Comparison of ENCODE assay signal across 12 cellular contexts in genomic region chr10:3099291-3100092, GRCh38. TPM values are rescaled to one million over a fixed set of nuclear protein-coding genes. Genes with fewer than 3 reads are reported as not detected.
DNase-seq lines count a peak whose midpoint lies in the region; ATAC-seq, FAIRE-seq and TF ChIP-seq lines count a peak whose summit lies in the region.
"Had no signal": no experiment of that assay in that cellular context is flagged by ENCODE, and none has a peak within 500 bp of the region (broad histone marks: within the 10 kb centered on the region; RNA-seq: fewer than 3 reads in every experiment).

No MANE protein-coding gene starts in this region.

- H3K4me3 ChIP-seq in endothelial cell of umbilical vein (replicated peaks in 1 of 3; ENCODE audit: insufficient read depth in 1 of 3, low read depth in 1 of 3, low read length in 3 of 3) (no peak overlapping the region), retinal pigment epithelial cell (ENCODE audit: low read length) (no peak overlapping the region)

- no peak overlapping the region for H3K4me2 ChIP-seq in endothelial cell of umbilical vein (ENCODE audit: insufficient read depth, low read length)

- no peak for DNase-seq in activated CD4-positive, alpha-beta T cell treated with anti-CD3 and anti-CD28 coated beads for 36 hours
- no peak for DNase-seq in activated CD4-positive, alpha-beta T cell treated with anti-CD3 and anti-CD28 coated beads, Interleukin-2, amount 50 U/mL, for 48 hours
- peak; percentile 24 for DNase-seq in OCI-M1 (lab: John Stamatoyannopoulos, UW)
- no peak for DNase-seq in endothelial cell of umbilical vein (ENCODE audit: low read depth, low spot score)
- peak; percentile 91 for DNase-seq in retinal pigment epithelial cell (ENCODE audit: low read depth)
- no peak for DNase-seq in NCI-H1694 treated with DMSO at 0.1 percent for 48 hours (lab: John Stamatoyannopoulos, UW)
- DNase-seq: activated naive CD4-positive, alpha-beta T cell treated with anti-CD3 and anti-CD28 coated beads, Interleukin-2, amount 50 U/mL, for 16 hours; NCI-H526 had no signal

- no peaks in the 10 kb centered on the region for H3K27me3 ChIP-seq in endothelial cell of umbilical vein (ENCODE audit: control insufficient read depth in 2 of 2, insufficient read depth in 2 of 2, low read length in 2 of 2)

- intact Hi-C loops in activated CD4-positive, alpha-beta T cell treated with anti-CD3 and anti-CD28 coated beads for 36 hours (cut with DNase I, micrococcal nuclease), result loop anchor here in 1 of 2 experiments (10.0 kb wide), 1 partner anchor 775 kb away; no protein-coding TSS in a partner anchor
- intact Hi-C loops in endothelial cell of umbilical vein (cut with micrococcal nuclease), result loop anchor here (10.0 kb wide), 1 partner anchor 1675 kb away; no protein-coding TSS in a partner anchor

- H3K27me3 Mint-ChIP-seq in activated CD4-positive, alpha-beta T cell treated with anti-CD3 and anti-CD28 coated beads for 36 hours, result no peaks in the 10 kb centered on the region
- H3K27me3 Mint-ChIP-seq: memory B cell had no signal

- TF ChIP-seq CTCF in endothelial cell of umbilical vein (IDR thresholded peaks at IDR 0.05; ENCODE audit: extremely low read depth in 1 of 2, insufficient read depth in 1 of 2, low read depth in 1 of 2, low read length in 2 of 2) (no peak), retinal pigment epithelial cell (conservative IDR thresholded peaks at IDR 0.05; ENCODE audit: low read depth, low read length) (no peak)

- H3K36me3 Mint-ChIP-seq in activated CD4-positive, alpha-beta T cell treated with anti-CD3 and anti-CD28 coated beads for 36 hours (ENCODE audit: low read depth), result peaks cover 68% of the 10 kb centered on the region

- CTCF ChIA-PET in activated CD4-positive, alpha-beta T cell treated with anti-CD3 and anti-CD28 coated beads for 36 hours (lab: Charles Lee), result interaction anchor here (1.2 kb wide), 1 partner anchor 20 kb away, joined by 5 read pairs; no protein-coding TSS in a partner anchor
- CTCF ChIA-PET in endothelial cell of umbilical vein (lab: Charles Lee), result interaction anchor here (1.5 kb wide), 1 partner anchor 13 kb away, joined by 3 read pairs; no protein-coding TSS in a partner anchor

- no peak overlapping the region for H3K4me3 Mint-ChIP-seq in activated CD4-positive, alpha-beta T cell treated with anti-CD3 and anti-CD28 coated beads for 36 hours
- H3K4me3 Mint-ChIP-seq: memory B cell had no signal

- peak overlapping the region; percentile 20 for H3K27ac Mint-ChIP-seq in activated CD4-positive, alpha-beta T cell treated with anti-CD3 and anti-CD28 coated beads for 36 hours
- H3K27ac Mint-ChIP-seq: memory B cell had no signal

- POLR2A ChIA-PET in activated CD4-positive, alpha-beta T cell treated with anti-CD3 and anti-CD28 coated beads for 36 hours (lab: Charles Lee), result no interaction called here
- POLR2A ChIA-PET in endothelial cell of umbilical vein (lab: Charles Lee), result no interaction called here

- no peak overlapping the region for H3K9ac ChIP-seq in endothelial cell of umbilical vein (replicated peaks; ENCODE audit: extremely low read depth, insufficient read depth, low read length)

- no peaks in the 10 kb centered on the region for H3K9me3 Mint-ChIP-seq in activated CD4-positive, alpha-beta T cell treated with anti-CD3 and anti-CD28 coated beads for 36 hours (ENCODE audit: low read depth)
- H3K9me3 Mint-ChIP-seq: memory B cell had no signal

- peaks cover 66% of the 10 kb centered on the region for H3K79me2 ChIP-seq in endothelial cell of umbilical vein (ENCODE audit: control insufficient read depth, insufficient read depth, low read length)

- no peak overlapping the region for H2AFZ ChIP-seq in endothelial cell of umbilical vein (ENCODE audit: low read depth, low read length)

- no peak for TF ChIP-seq POLR2A in endothelial cell of umbilical vein (IDR thresholded peaks at IDR 0.05; ENCODE audit: low read depth, low read length)

- peaks cover 21% of the 10 kb centered on the region for H3K4me1 Mint-ChIP-seq in activated CD4-positive, alpha-beta T cell treated with anti-CD3 and anti-CD28 coated beads for 36 hours

- dilution Hi-C loops in endothelial cell of umbilical vein (cut with MboI; ENCODE audit: extremely low pct_ligation_motif_present, low sequenced_read_pairs), result no loop called here

- peaks cover 41% of the 10 kb centered on the region for H3K4me1 ChIP-seq in endothelial cell of umbilical vein (ENCODE audit: control insufficient read depth, extremely low read depth, insufficient read depth, low read length)

- H4K20me1 ChIP-seq in endothelial cell of umbilical vein (replicated peaks; ENCODE audit: control insufficient read depth, extremely low read depth, insufficient read depth, low read length), result no peaks in the 10 kb centered on the region

- H3K27ac ChIP-seq in endothelial cell of umbilical vein (ENCODE audit: insufficient read depth, low read depth, low read length), result peak overlapping the region; percentile 13

- peaks cover 20 to 26% of the 10 kb centered on the region in 2 experiments for H3K36me3 ChIP-seq in endothelial cell of umbilical vein (ENCODE audit: control insufficient read depth in 2 of 2, extremely low read depth in 1 of 2, insufficient read depth in 2 of 2, low read length in 2 of 2)

- FAIRE-seq in endothelial cell of umbilical vein (lab: Jason Lieb, UNC), result no peak
- FAIRE-seq: TTC549 had no signal

- ATAC-seq in activated CD4-positive, alpha-beta T cell treated with anti-CD3 and anti-CD28 coated beads for 36 hours, result no peak
- no peak for ATAC-seq in GM21515 (IDR thresholded peaks at IDR 0.05; ENCODE audit: unreplicated experiment)
- ATAC-seq in GM21360 (IDR thresholded peaks at IDR 0.05; ENCODE audit: unreplicated experiment), result no peak

- BruUV-seq in endothelial cell of umbilical vein (replicated peaks; lab: Mats Ljungman, UMichigan), result no TSS peak

- H3K9me1 ChIP-seq in endothelial cell of umbilical vein (replicated peaks; ENCODE audit: control insufficient read depth, extremely low read depth, insufficient read depth, low read length), result no peaks in the 10 kb centered on the region

- no peaks in the 10 kb centered on the region for H3K9me3 ChIP-seq in endothelial cell of umbilical vein (replicated peaks; ENCODE audit: control insufficient read depth, insufficient read depth, low read length)

TF ChIP-seq in endothelial cell of umbilical vein, 7 proteins besides CTCF, POLR2A, EP300 and RAD21:
- no peak for TF ChIP-seq MYC (IDR thresholded peaks at IDR 0.05; ENCODE audit: low read depth, low read length)
- TF ChIP-seq GATA2 (IDR thresholded peaks at IDR 0.05; ENCODE audit: insufficient read depth, insufficient read length, low read depth, low read length), result no peak
- no peak for TF ChIP-seq JUN (IDR thresholded peaks at IDR 0.05; ENCODE audit: borderline replicate concordance, insufficient read depth, insufficient read length, low read depth)
- no peak for TF ChIP-seq POLR2AphosphoS5 (IDR thresholded peaks at IDR 0.05; ENCODE audit: insufficient read depth, low read depth, low read length)
- TF ChIP-seq FOS (IDR thresholded peaks at IDR 0.05; ENCODE audit: borderline replicate concordance, insufficient read depth, low read length), result no peak
- TF ChIP-seq EZH2 (IDR thresholded peaks at IDR 0.05; ENCODE audit: borderline replicate concordance, low read depth, low read length, severe bottlenecking), result no peak
- TF ChIP-seq MAX (IDR thresholded peaks at IDR 0.05; ENCODE audit: insufficient read depth, insufficient read length), result no peak
TF ChIP-seq in endothelial cell of umbilical vein: peak in this region for 0.

RNA-seq across cellular contexts. Expression of gene PFKP, which starts 32.1 kb away (rescaled TPM):
- total RNA-seq in activated CD4-positive, alpha-beta T cell treated with anti-CD3 and anti-CD28 coated beads for 36 hours, result 100 to 1,000 TPM; 231 to 239 TPM
- total RNA-seq in endothelial cell of umbilical vein, result 359 and 360 TPM in 2 replicates
- 185 and 199 TPM in 2 replicates for polyA plus RNA-seq in endothelial cell of umbilical vein
- 217 and 218 TPM in 2 replicates for polyA plus RNA-seq in endothelial cell of umbilical vein (2011; cell fraction: cytosol; rRNA removed)
- 292 and 301 TPM in 2 replicates for polyA plus RNA-seq in endothelial cell of umbilical vein (2011; cell fraction: nucleus; rRNA removed)
- 370 TPM in 2 replicates for polyA plus RNA-seq in endothelial cell of umbilical vein (2012)
- polyA minus RNA-seq in endothelial cell of umbilical vein, result 153 and 184 TPM in 2 replicates
- 59.9 TPM for polyA minus RNA-seq in endothelial cell of umbilical vein (2011; cell fraction: cytosol; rRNA and poly(A)+ RNA removed)
- polyA minus RNA-seq in endothelial cell of umbilical vein (2011; cell fraction: nucleus; rRNA and poly(A)+ RNA removed), result 90.1 and 121 TPM in 2 replicates

Comparison
In these comparisons a context has a peak if more than half of its experiments do, and no peak if none do; other contexts are left out.
1. DNase-seq: peak in OCI-M1 (single experiment) and retinal pigment epithelial cell (single experiment); none in activated CD4-positive, alpha-beta T cell treated with anti-CD3 and anti-CD28 coated beads for 36 hours (single experiment), activated CD4-positive, alpha-beta T cell treated with anti-CD3 and anti-CD28 coated beads, Interleukin-2, amount 50 U/mL, for 48 hours (0 of 2), endothelial cell of umbilical vein (single experiment) and NCI-H1694 treated with DMSO at 0.1 percent for 48 hours (single experiment).